In the genomic region with DNA sequence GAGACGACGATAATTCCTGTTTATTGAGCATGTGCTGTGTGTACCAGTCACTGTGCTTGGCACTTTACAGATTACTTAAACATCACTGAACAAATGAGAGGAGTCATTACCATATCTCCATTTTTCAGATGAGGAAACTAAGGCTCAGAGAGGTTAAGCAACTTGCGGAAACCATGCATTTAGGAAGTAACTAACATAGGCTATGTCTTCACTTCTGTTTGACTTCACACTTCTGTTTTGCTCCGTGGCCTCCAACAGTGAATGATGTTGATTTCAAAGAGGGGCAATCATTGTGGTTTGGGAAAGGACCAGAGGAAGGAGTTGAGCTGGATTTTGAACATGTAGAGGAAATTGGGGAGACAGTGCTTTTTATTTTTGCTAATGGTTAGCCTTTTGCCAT, we compare ENCODE assay signal across 21 cellular contexts.
"Had no signal": no experiment of that assay in that cellular context is flagged by ENCODE, and none has a peak within 500 bp of the region (broad histone marks: within the 10 kb centered on the region; RNA-seq: fewer than 3 reads in every experiment).

No MANE protein-coding gene starts in this region.

- H3K27ac ChIP-seq: body of pancreas, dorsolateral prefrontal cortex, tibial nerve, uterus had no signal

- DNase-seq: activated CD4-positive, alpha-beta T cell treated with anti-CD3 and anti-CD28 coated beads, Interleukin-2, amount 10 ng/mL, durations not matched to agents 24 days and 14 days; activated CD8-positive, alpha-beta T cell treated with anti-CD3 and anti-CD28 coated beads for 36 hours; activated naive CD4-positive, alpha-beta T cell treated with Interleukin-2 at 50 U/mL for 16 hours; activated T-cell treated with anti-CD3 and anti-CD28 coated beads, Interleukin-2, amount 50 U/mL, for 1 hour; body of pancreas; caudate nucleus; dorsolateral prefrontal cortex; left cardiac atrium; nephron progenitor cell; occipital lobe; posterior cingulate gyrus; retina; stimulated activated CD4-positive, alpha-beta T cell treated with anti-CD3 and anti-CD28 coated beads, Interleukin-12 subunit alpha, Interleukin-12 subunit beta, amount 100 ng/mL, for 4 hours; stimulated activated CD4-positive, alpha-beta T cell treated with anti-CD3 and anti-CD28 coated beads, Interleukin-1b, Interleukin-23, amount 100 ng/mL, for 48 hours; stimulated activated CD8-positive, alpha-beta memory T cell treated with anti-CD3 and anti-CD28 coated beads, Interleukin-4, amount 100 ng/mL, for 48 hours; stimulated activated naive CD4-positive, alpha-beta T cell treated with Interleukin-2 at 50 U/mL for 16 hours; T-helper 9 cell; uterus had no signal

- H3K4me3 ChIP-seq: body of pancreas, dorsolateral prefrontal cortex, lung, tibial nerve, uterus had no signal

- H3K4me1 ChIP-seq: body of pancreas, uterus had no signal

- ATAC-seq: activated CD8-positive, alpha-beta T cell treated with anti-CD3 and anti-CD28 coated beads for 36 hours; activated T-helper 17 cell treated with anti-CD3 and anti-CD28 coated beads, Interleukin-2, amount 50 U/mL, for 72 hours; body of pancreas had no signal

- H3K36me3 ChIP-seq: tibial nerve, uterus had no signal

- H3K27me3 ChIP-seq: body of pancreas, dorsolateral prefrontal cortex, tibial nerve, uterus had no signal

- H3K9me3 ChIP-seq: body of pancreas, tibial nerve, uterus had no signal
